Comparison of ENCODE assay signal across 12 cellular contexts in the genomic region with DNA sequence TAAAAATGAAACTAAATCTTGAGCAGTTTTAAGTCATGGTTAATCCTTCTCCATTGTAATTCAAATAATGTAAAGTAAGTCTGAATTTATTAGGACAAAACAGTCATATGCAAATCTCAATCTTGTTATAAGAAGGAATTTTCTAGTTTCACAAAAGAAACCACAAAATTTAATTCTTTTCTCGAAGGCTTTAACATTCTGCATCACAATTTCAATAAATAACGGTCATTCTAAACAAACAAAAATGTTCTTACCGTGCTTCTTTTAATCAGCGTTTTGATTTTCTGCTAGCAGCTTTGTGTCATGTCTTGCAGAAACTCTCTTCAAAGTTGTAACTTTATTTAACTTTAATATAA. TPM values are rescaled to one million over a fixed set of nuclear protein-coding genes. Genes with fewer than 3 reads are reported as not detected.
DNase-seq lines count a peak whose midpoint lies in the region; ATAC-seq and TF ChIP-seq lines count a peak whose summit lies in the region.
"Had no signal": no experiment of that assay in that cellular context is flagged by ENCODE, and none has a peak within 500 bp of the region (broad histone marks: within the 10 kb centered on the region; RNA-seq: fewer than 3 reads in every experiment).

No MANE protein-coding gene starts in this region.

- H3K9me3 Mint-ChIP-seq in CD8-positive, alpha-beta memory T cell = peaks cover 3 to 5% (median 4%) of the 10 kb centered on the region in 5 donors
- H3K9me3 Mint-ChIP-seq in effector memory CD8-positive, alpha-beta T cell = peaks cover 0 to under 1% of the 10 kb centered on the region in 2 donors

- H3K36me3 Mint-ChIP-seq in CD8-positive, alpha-beta memory T cell = peaks cover 9 to 39% (median 9%) of the 10 kb centered on the region in 3 donors
- H3K36me3 Mint-ChIP-seq in effector memory CD8-positive, alpha-beta T cell (ENCODE audit: insufficient read depth) = peaks cover 26% of the 10 kb centered on the region

- peak overlapping the region; percentile 89 to 100 (median 96) for H3K27ac Mint-ChIP-seq in CD8-positive, alpha-beta memory T cell
- peak overlapping the region; percentile 95 to 100 for H3K27ac Mint-ChIP-seq in effector memory CD8-positive, alpha-beta T cell

- H3K27ac ChIP-seq in CD8-positive, alpha-beta memory T cell (ENCODE audit: low read depth, low read length) = peak overlapping the region; percentile 73
- H3K27ac ChIP-seq in PC-3 (ENCODE audit: low read length) = no peak overlapping the region

- H3K9me2 ChIP-seq in PC-3 (replicated peaks; ENCODE audit: low read length) = no peaks in the 10 kb centered on the region

- no peak overlapping the region for H2AFZ ChIP-seq in PC-3 (ENCODE audit: low read length)

- H3K4me3 Mint-ChIP-seq in CD8-positive, alpha-beta memory T cell = peak overlapping the region; percentile 88 to 97 (median 91)
- H3K4me3 Mint-ChIP-seq in effector memory CD8-positive, alpha-beta T cell = peak overlapping the region; percentile 83 to 99

- H3K9me3 ChIP-seq in CD8-positive, alpha-beta memory T cell (ENCODE audit: low read length) = peaks cover 2% of the 10 kb centered on the region
- no peaks in the 10 kb centered on the region for H3K9me3 ChIP-seq in PC-3 (ENCODE audit: low read length)

- no peaks in the 10 kb centered on the region for H3F3A ChIP-seq in PC-3 (ENCODE audit: low read length, unreplicated experiment)

- TSS peak; percentile 79 for BruUV-seq in PC-3 (replicated peaks; lab: Mats Ljungman, UMichigan)

- H3K79me2 ChIP-seq in PC-3 (ENCODE audit: low read length) = no peaks in the 10 kb centered on the region

- H3K4me1 Mint-ChIP-seq in CD8-positive, alpha-beta memory T cell = peaks cover 26 to 46% (median 29%) of the 10 kb centered on the region in 3 donors
- H3K4me1 Mint-ChIP-seq in effector memory CD8-positive, alpha-beta T cell (ENCODE audit: low read depth in 2 of 2) = peaks cover 11 to 35% of the 10 kb centered on the region in 2 donors

- H3K9ac ChIP-seq in PC-3 (ENCODE audit: low read length) = no peak overlapping the region

- H3K4me1 ChIP-seq in CD8-positive, alpha-beta memory T cell (ENCODE audit: insufficient read depth, low read length) = peaks cover 11% of the 10 kb centered on the region
- peaks cover 13% of the 10 kb centered on the region; the same call in 1 of the 2 replicates for H3K4me1 ChIP-seq in PC-3 (ENCODE audit: insufficient read depth, low read length)

- H3K36me3 ChIP-seq in CD8-positive, alpha-beta memory T cell (ENCODE audit: insufficient read depth, low read length) = no peaks in the 10 kb centered on the region
- H3K36me3 ChIP-seq in PC-3 (ENCODE audit: low read depth, low read length) = no peaks in the 10 kb centered on the region

- peak overlapping the region; percentile 95 for H3K4me2 ChIP-seq in PC-3 (ENCODE audit: low read length)

- CTCF ChIA-PET in CD8-positive, alpha-beta memory T cell (lab: Charles Lee) = interaction anchor here (0.8 to 1.8 kb wide), 7 partner anchors 10 to 70 kb away, joined by 3 to 9 read pairs (median 4); no protein-coding TSS in a partner anchor
- CTCF ChIA-PET in PC-3 (lab: Charles Lee) = no interaction called here

- TF ChIP-seq CTCF in PC-3 (conservative IDR thresholded peaks at IDR 0.05; ENCODE audit: low read depth, low read length) (no peak), retinal pigment epithelial cell (conservative IDR thresholded peaks at IDR 0.05; ENCODE audit: low read depth, low read length) (no peak)

- DNase-seq in CD8-positive, alpha-beta memory T cell = no peak
- DNase-seq in PC-3 (no peak), retinal pigment epithelial cell (ENCODE audit: low read depth) (no peak), NCI-H2107 (lab: John Stamatoyannopoulos, UW) (no peak), SHP77 (lab: John Stamatoyannopoulos, UW) (no peak)
- DNase-seq in effector memory CD8-positive, alpha-beta T cell = no peak
- DNase-seq: GF-D8, NCI-H1417 treated with DMSO at 0.1 percent for 48 hours had no signal

- ATAC-seq in PC-3 = no peak
- ATAC-seq in effector memory CD8-positive, alpha-beta T cell (replicated peaks) = no peak
- ATAC-seq in GM21447 (IDR thresholded peaks at IDR 0.05; ENCODE audit: unreplicated experiment) = no peak
- ATAC-seq in GM18858 (IDR thresholded peaks at IDR 0.05; ENCODE audit: unreplicated experiment) = no peak

- no peaks in the 10 kb centered on the region for H3K27me3 ChIP-seq in CD8-positive, alpha-beta memory T cell (ENCODE audit: insufficient read depth, low read length, poor library complexity, severe bottlenecking)
- no peaks in the 10 kb centered on the region; the same call in 1 of the 2 replicates for H3K27me3 ChIP-seq in PC-3 (ENCODE audit: low read length)

- intact Hi-C loops in PC-3 (cut with micrococcal nuclease) = no loop called here

- no peaks in the 10 kb centered on the region for H4K20me1 ChIP-seq in PC-3 (ENCODE audit: low read length)

- POLR2A ChIA-PET in CD8-positive, alpha-beta memory T cell (lab: Charles Lee) = interaction anchor here (0.8 to 2.0 kb wide), 8 partner anchors 9 to 420 kb away, joined by 3 to 21 read pairs (median 4); partner anchors contain the start of gene CD69
- POLR2A ChIA-PET in PC-3 (lab: Charles Lee; ENCODE audit: unreplicated experiment) = no interaction called here

- no peaks in the 10 kb centered on the region for H3K27me3 Mint-ChIP-seq in CD8-positive, alpha-beta memory T cell
- no peaks in the 10 kb centered on the region for H3K27me3 Mint-ChIP-seq in effector memory CD8-positive, alpha-beta T cell

- peak overlapping the region; percentile 65 for H3K4me3 ChIP-seq in CD8-positive, alpha-beta memory T cell (ENCODE audit: low read length)
- H3K4me3 ChIP-seq in PC-3 (ENCODE audit: low read length) = peak overlapping the region; percentile 70
- H3K4me3 ChIP-seq in retinal pigment epithelial cell (ENCODE audit: low read length) = peak overlapping the region; percentile 44

RNA-seq across cellular contexts. Expression of gene CLEC2B, which starts 0.2 kb away (rescaled TPM):
- total RNA-seq in CD8-positive, alpha-beta memory T cell = 10 to 100 TPM; 13.7 to 16.5 TPM
- 72.9 TPM for polyA plus RNA-seq in CD8-positive, alpha-beta memory T cell
- total RNA-seq in PC-3 (2014; rRNA removed) = not detected in 2 replicates

RNA-seq across cellular contexts. Expression of gene KLRF2, which starts 12.4 kb away (rescaled TPM):
- not detected for total RNA-seq in CD8-positive, alpha-beta memory T cell
- not detected for polyA plus RNA-seq in CD8-positive, alpha-beta memory T cell
- not detected in 2 replicates for total RNA-seq in PC-3 (2014; rRNA removed)
- total RNA-seq: posterior vena cava had no signal
- polyA plus RNA-seq: esophagus had no signal

RNA-seq across cellular contexts. Expression of gene KLRF1, which starts 41.6 kb away (rescaled TPM):
- not detected for total RNA-seq in CD8-positive, alpha-beta memory T cell
- polyA plus RNA-seq in CD8-positive, alpha-beta memory T cell = 52.1 TPM
- not detected in 2 replicates for total RNA-seq in PC-3 (2014; rRNA removed)

Comparison
In these comparisons a context has a peak if more than half of its experiments do, and no peak if none do; other contexts are left out.
1. RNA of gene CLEC2B, which starts 0.2 kb away (total RNA-seq): 13.7 to 16.5 TPM in CD8-positive, alpha-beta memory T cell; not detected in PC-3; every median in the first group is over 10 times any median in the second.
2. Peak in every context shown above with its lines, with median percentiles within 50 percentile points of each other: H3K4me3 ChIP-seq.